Comparison of ENCODE assay signal across 8 cellular contexts in genomic region chr1:21340230-21340564, GRCh38. TPM values are rescaled to one million over a fixed set of nuclear protein-coding genes. Genes with fewer than 3 reads are reported as not detected.
A peak's percentile ranks its signal among the peaks of the same experiment; 100 is the strongest.
DNase-seq lines count a peak whose midpoint lies in the region; ATAC-seq and TF ChIP-seq lines count a peak whose summit lies in the region.

No MANE protein-coding gene starts in this region.

- peak overlapping the region; percentile 51 for H3K27ac Mint-ChIP-seq in activated naive CD4-positive, alpha-beta T cell treated with anti-CD3 and anti-CD28 coated beads, Interleukin-2, amount 50 U/mL, for 24 hours
- H3K27ac Mint-ChIP-seq in stimulated activated naive CD8-positive, alpha-beta T cell treated with anti-CD3 and anti-CD28 coated beads, Interleukin-15, amount 100 ng/mL, for 72 hours = no peak overlapping the region
- no peak overlapping the region for H3K27ac Mint-ChIP-seq in HFFc6

- H3K4me1 Mint-ChIP-seq in activated naive CD4-positive, alpha-beta T cell treated with anti-CD3 and anti-CD28 coated beads, Interleukin-2, amount 50 U/mL, for 24 hours = peaks cover 82% of the 10 kb centered on the region
- H3K4me1 Mint-ChIP-seq in stimulated activated naive CD8-positive, alpha-beta T cell treated with anti-CD3 and anti-CD28 coated beads, Interleukin-15, amount 100 ng/mL, for 72 hours = peaks cover 88% of the 10 kb centered on the region
- H3K4me1 Mint-ChIP-seq in HFFc6 (ENCODE audit: low read depth) = peaks cover 65% of the 10 kb centered on the region

- H3K27ac ChIP-seq in lower lobe of right lung (peak overlapping the region; percentile 73), upper lobe of left lung (peak overlapping the region; percentile 81 to 91 (median 87))

- H3K9me3 Mint-ChIP-seq in activated naive CD4-positive, alpha-beta T cell treated with anti-CD3 and anti-CD28 coated beads, Interleukin-2, amount 50 U/mL, for 24 hours = no peaks in the 10 kb centered on the region
- no peaks in the 10 kb centered on the region for H3K9me3 Mint-ChIP-seq in stimulated activated naive CD8-positive, alpha-beta T cell treated with anti-CD3 and anti-CD28 coated beads, Interleukin-15, amount 100 ng/mL, for 72 hours
- no peaks in the 10 kb centered on the region for H3K9me3 Mint-ChIP-seq in HFFc6

- H3K4me3 ChIP-seq in lower lobe of right lung (no peak overlapping the region), upper lobe of left lung (no peak overlapping the region)

- intact Hi-C loops in lower lobe of right lung (cut with DNase I) = no loop called here

- H3K36me3 Mint-ChIP-seq in activated naive CD4-positive, alpha-beta T cell treated with anti-CD3 and anti-CD28 coated beads, Interleukin-2, amount 50 U/mL, for 24 hours = peaks cover 5% of the 10 kb centered on the region
- no peaks in the 10 kb centered on the region for H3K36me3 Mint-ChIP-seq in HFFc6 (ENCODE audit: low read depth)

- no peak overlapping the region for H3K4me3 Mint-ChIP-seq in activated naive CD4-positive, alpha-beta T cell treated with anti-CD3 and anti-CD28 coated beads, Interleukin-2, amount 50 U/mL, for 24 hours
- no peak overlapping the region for H3K4me3 Mint-ChIP-seq in stimulated activated naive CD8-positive, alpha-beta T cell treated with anti-CD3 and anti-CD28 coated beads, Interleukin-15, amount 100 ng/mL, for 72 hours
- no peak overlapping the region for H3K4me3 Mint-ChIP-seq in HFFc6

- H3K4me1 ChIP-seq in lower lobe of right lung (peaks cover 94% of the 10 kb centered on the region), upper lobe of left lung (peaks cover 79 to 98% (median 85%) of the 10 kb centered on the region in 4 donors)

- TF ChIP-seq POLR2A in upper lobe of left lung (IDR thresholded peaks at IDR 0.05) = no peak

- H3K36me3 ChIP-seq in lower lobe of right lung (no peaks in the 10 kb centered on the region), upper lobe of left lung (peaks cover 0 to 4% (median 0%) of the 10 kb centered on the region in 4 donors)

- 55 to 63% methylated on average over 4 to 5 of the region's 5 CpGs for WGBS in upper lobe of left lung, 2 donors

- H3K9me3 ChIP-seq in lower lobe of right lung (no peaks in the 10 kb centered on the region), upper lobe of left lung (no peaks in the 10 kb centered on the region)

- no peaks in the 10 kb centered on the region for H3K27me3 Mint-ChIP-seq in activated naive CD4-positive, alpha-beta T cell treated with anti-CD3 and anti-CD28 coated beads, Interleukin-2, amount 50 U/mL, for 24 hours
- no peaks in the 10 kb centered on the region for H3K27me3 Mint-ChIP-seq in stimulated activated naive CD8-positive, alpha-beta T cell treated with anti-CD3 and anti-CD28 coated beads, Interleukin-15, amount 100 ng/mL, for 72 hours
- no peaks in the 10 kb centered on the region; the same call in 1 of the 2 replicates for H3K27me3 Mint-ChIP-seq in HFFc6 (ENCODE audit: insufficient read depth)

- H3K27me3 ChIP-seq in lower lobe of right lung (ENCODE audit: low read depth) (no peaks in the 10 kb centered on the region), upper lobe of left lung (no peaks in the 10 kb centered on the region)

- no peak for DNase-seq in activated naive CD4-positive, alpha-beta T cell treated with anti-CD3 and anti-CD28 coated beads, Interleukin-2, amount 50 U/mL, for 16 hours
- DNase-seq in SHP77 treated with DMSO at 0.1 percent for 48 hours (lab: John Stamatoyannopoulos, UW) (peak; percentile 8), lower lobe of right lung (peak; percentile 67), upper lobe of left lung (peak in 1 of 2 donors; percentile 54), HFFc6 (no peak)
- no peak for DNase-seq in stimulated activated naive CD8-positive, alpha-beta T cell treated with anti-CD3 and anti-CD28 coated beads, Interleukin-15, amount 100 ng/mL, for 72 hours

- TF ChIP-seq CTCF in lower lobe of right lung (IDR thresholded peaks at IDR 0.05) = no peak
- no peak for TF ChIP-seq CTCF in upper lobe of left lung (IDR thresholded peaks at IDR 0.05)
- no peak for TF ChIP-seq CTCF in HFFc6 (IDR thresholded peaks at IDR 0.05)

- TF ChIP-seq EP300 in upper lobe of left lung (IDR thresholded peaks at IDR 0.05) = no peak

- no peak for ATAC-seq in lower lobe of right lung
- ATAC-seq in upper lobe of left lung (ENCODE audit: low FRiP score in 2 of 2) = no peak
- ATAC-seq in stimulated activated naive CD8-positive, alpha-beta T cell treated with anti-CD3 and anti-CD28 coated beads, Interleukin-15, amount 100 ng/mL, for 72 hours = no peak
- no peak for ATAC-seq in GM21737 (IDR thresholded peaks at IDR 0.05; ENCODE audit: unreplicated experiment)

RNA-seq across cellular contexts. Expression of gene ECE1, which starts 49.9 kb away (rescaled TPM):
- total RNA-seq in lower lobe of right lung (90.9 TPM), upper lobe of left lung (100 to 1,000 TPM in 1 of 6 donors, 10 to 100 TPM in 5; 55.8 to 120 (median 74.8) TPM)
- total RNA-seq in HFFc6 (2021; fragmentation: NEBNext Ultra II Directional; extraction: Animal tissue kit (Norgen Biotek cat#: 25700)) = 100 to 1,000 TPM; 116 to 134 (median 124) TPM

Comparison
In these comparisons a context has a peak if more than half of its experiments do, and no peak if none do; other contexts are left out.
1. DNase-seq: peak in SHP77 treated with DMSO at 0.1 percent for 48 hours (single experiment) and lower lobe of right lung (single experiment); none in activated naive CD4-positive, alpha-beta T cell treated with anti-CD3 and anti-CD28 coated beads, Interleukin-2, amount 50 U/mL, for 16 hours (single experiment), stimulated activated naive CD8-positive, alpha-beta T cell treated with anti-CD3 and anti-CD28 coated beads, Interleukin-15, amount 100 ng/mL, for 72 hours (0 of 2) and HFFc6 (single experiment).